Comparison of ENCODE assay signal across 8 cellular contexts in genomic region chr3:187679638-187680396, GRCh38. TPM values are rescaled to one million over a fixed set of nuclear protein-coding genes. Genes with fewer than 3 reads are reported as not detected.
DNase-seq lines count a peak whose midpoint lies in the region; ATAC-seq and TF ChIP-seq lines count a peak whose summit lies in the region.

No MANE protein-coding gene starts in this region.

- no peaks in the 10 kb centered on the region for H3K36me3 ChIP-seq in spleen

- no peak overlapping the region for H3K4me3 ChIP-seq in astrocyte of the spinal cord (ENCODE audit: low read depth, low read length)
- H3K4me3 ChIP-seq in spleen = no peak overlapping the region

- DNase-seq in DMS 273 treated with DMSO at 0.1 percent for 48 hours (lab: John Stamatoyannopoulos, UW) = peak; percentile 62
- peak; percentile 68 for DNase-seq in HEK293T (ENCODE audit: extremely low spot score)
- DNase-seq in NCI-H187 (lab: John Stamatoyannopoulos, UW) = peak; percentile 24 to 47
- DNase-seq in T-helper 9 cell = peak; percentile 61
- peak; percentile 65 for DNase-seq in astrocyte of the spinal cord (ENCODE audit: low read depth, low spot score)
- DNase-seq in iPS DF 19.7 (ENCODE audit: low read depth, low spot score) = peak; percentile 48
- peak; percentile 82 for DNase-seq in spleen

- intact Hi-C loops in spleen (cut with DNase I; ENCODE audit: low total_unique reads) = loop anchor here (2.0 to 10.0 kb wide), 2 partner anchors 361 to 455 kb away; no protein-coding TSS in a partner anchor

- WGBS in spleen, 5 donors = 27 to 37% (median 34%) methylated on average over 7 of the region's 7 CpGs

- CTCF ChIA-PET in HEK293T (lab: Yijun Ruan, JAX) = interaction anchor here (0.6 to 4.9 kb wide), 17 partner anchors 9 to 661 kb away, joined by 3 to 119 read pairs (median 5); no protein-coding TSS in a partner anchor

- in situ Hi-C loops in astrocyte of the spinal cord (cut with HindIII; ENCODE audit: low sequenced_read_pairs) = loop anchor here (10.0 kb wide), 1 partner anchor 365 kb away; no protein-coding TSS in a partner anchor

- peak; percentile 97 for TF ChIP-seq CTCF in astrocyte of the spinal cord (IDR thresholded peaks at IDR 0.05; ENCODE audit: low read depth, low read length)
- peak; percentile 79 to 94 (median 88) for TF ChIP-seq CTCF in spleen (IDR thresholded peaks at IDR 0.05 in 8 of 11, conservative IDR thresholded peaks at IDR 0.05 in 3 of 11)

- POLR2A ChIA-PET in HEK293T (lab: Yijun Ruan, JAX) = interaction anchor here (1.2 kb wide), 1 partner anchor 361 kb away, joined by 5 read pairs; no protein-coding TSS in a partner anchor

- peaks cover 0 to 11% (median 3%) of the 10 kb centered on the region in 6 donors for H3K4me1 ChIP-seq in spleen

- H3K27me3 ChIP-seq in spleen (replicated peaks in 1 of 7) = peaks cover 0 to 43% (median 0%) of the 10 kb centered on the region in 7 donors

- H3K27ac ChIP-seq in spleen = no peak overlapping the region

- TF ChIP-seq POLR2A in spleen (IDR thresholded peaks at IDR 0.05) = no peak

- H3K9me3 ChIP-seq in spleen = peaks cover 0 to 4% (median under 1%) of the 10 kb centered on the region in 8 donors

- no peak for ATAC-seq in HG03565 (IDR thresholded peaks at IDR 0.05; ENCODE audit: unreplicated experiment)

TF ChIP-seq in HEK293T, 16 proteins besides CTCF, POLR2A, EP300 and RAD21:
- TF ChIP-seq ZNF384 (IDR thresholded peaks at IDR 0.05) (peak; percentile 85), LEF1 (IDR thresholded peaks at IDR 0.05; ENCODE audit: borderline replicate concordance) (no peak)

RNA-seq across cellular contexts. Expression of gene SST, which starts 9.6 kb away (rescaled TPM):
- total RNA-seq in spleen = not detected
- under 1 TPM in 2 of 3 donors, not detected in 1; 0.26 to 0.52 TPM for polyA plus RNA-seq in spleen

RNA-seq across cellular contexts. Expression of gene RTP2, which starts 22.5 kb away (rescaled TPM):
- total RNA-seq in spleen = not detected
- not detected for polyA plus RNA-seq in spleen
